14 cellular contexts compared by ENCODE assay signal in the genomic region with DNA sequence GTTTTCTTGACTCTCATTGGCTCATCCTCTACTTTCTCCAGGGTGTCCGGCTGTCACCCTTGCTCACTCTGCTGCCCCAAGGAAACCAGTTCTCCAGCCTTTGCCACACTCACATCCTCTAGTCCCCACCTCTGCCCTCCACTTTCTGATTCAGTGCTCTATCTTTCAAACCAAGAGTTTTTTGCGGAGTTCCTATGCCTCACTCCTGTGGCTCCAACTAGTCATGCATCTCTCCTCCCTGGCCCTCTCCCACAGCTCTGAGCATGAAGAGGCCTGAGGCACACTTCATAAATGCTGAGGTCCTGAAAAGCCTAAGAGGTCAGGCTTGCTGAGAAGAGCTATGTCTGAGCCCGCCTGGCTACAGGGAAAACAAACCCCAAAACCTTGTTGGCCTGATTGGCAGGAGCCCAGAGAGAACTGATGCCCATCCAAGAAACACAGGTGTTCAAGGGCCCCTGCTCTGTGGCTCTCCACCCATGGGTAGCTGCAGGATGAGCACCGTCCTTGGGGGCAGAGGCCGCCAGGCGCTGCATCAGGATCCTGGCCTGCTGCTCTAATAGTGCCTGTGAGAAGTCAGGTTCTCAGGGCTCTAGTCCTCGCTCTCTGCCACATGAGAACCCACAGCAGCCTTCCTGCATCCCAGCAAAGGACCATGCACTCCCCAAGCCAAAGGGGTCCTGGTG. TPM values are rescaled to one million over a fixed set of nuclear protein-coding genes. Genes with fewer than 3 reads are reported as not detected.
DNase-seq lines count a peak whose midpoint lies in the region; FAIRE-seq and TF ChIP-seq lines count a peak whose summit lies in the region.
"Had no signal": no experiment of that assay in that cellular context is flagged by ENCODE, and none has a peak within 500 bp of the region (broad histone marks: within the 10 kb centered on the region; RNA-seq: fewer than 3 reads in every experiment).

No MANE protein-coding gene starts in this region.

- H3K9me3 ChIP-seq in Loucy (ENCODE audit: insufficient read depth, low read depth, low read length): no peaks in the 10 kb centered on the region
- H3K9me3 ChIP-seq in astrocyte (ENCODE audit: insufficient read depth, low read depth, low read length): no peaks in the 10 kb centered on the region
- peaks cover 0 to 8% (median 4%) of the 10 kb centered on the region in 8 donors for H3K9me3 ChIP-seq in spleen
- no peaks in the 10 kb centered on the region for H3K9me3 ChIP-seq in GM23248 (ENCODE audit: low read depth)
- H3K9me3 ChIP-seq: adrenal gland, pancreas had no signal

- H3K9me3 Mint-ChIP-seq in astrocyte (ENCODE audit: unreplicated experiment): peaks cover 9% of the 10 kb centered on the region

- peaks cover 2% of the 10 kb centered on the region for H3K36me3 Mint-ChIP-seq in astrocyte (ENCODE audit: low read depth, unreplicated experiment)

- H3K4me3 ChIP-seq in Loucy (ENCODE audit: low read length, poor library complexity, severe bottlenecking) (no peak overlapping the region), astrocyte (ENCODE audit: insufficient read depth, low read depth, low read length) (no peak overlapping the region), spleen (no peak overlapping the region), GM23248 (no peak overlapping the region)
- H3K4me3 ChIP-seq: adrenal gland, pancreas had no signal

- H3F3A ChIP-seq in Loucy (ENCODE audit: low read depth): no peaks in the 10 kb centered on the region
- H3F3A ChIP-seq in GM23248 (ENCODE audit: insufficient read depth): peaks cover 9% of the 10 kb centered on the region; the same call in 1 of the 2 replicates

- H3K36me3 ChIP-seq in Loucy (ENCODE audit: insufficient read depth, low read length) (no peaks in the 10 kb centered on the region), astrocyte (ENCODE audit: insufficient read depth, low read length) (no peaks in the 10 kb centered on the region), spleen (no peaks in the 10 kb centered on the region), GM23248 (ENCODE audit: low read depth) (no peaks in the 10 kb centered on the region)
- H3K36me3 ChIP-seq: adrenal gland, pancreas had no signal

- WGBS in spleen, 5 donors: 78 to 99% (median 91%) methylated on average over 4 to 7 of the region's 7 CpGs
- 90 to 93% methylated on average over 7 of the region's 7 CpGs for WGBS in GM23248 (ENCODE audit: low coverage in 1 of 2, low lambda C conversion rate in 2 of 2, missing lambda C conversion rate in 2 of 2), 2 experiments

- no peak overlapping the region for H3K4me3 Mint-ChIP-seq in astrocyte (ENCODE audit: unreplicated experiment)

- no peaks in the 10 kb centered on the region for H3K27me3 ChIP-seq in Loucy (ENCODE audit: insufficient read depth, low read length, poor library complexity, severe bottlenecking)
- no peaks in the 10 kb centered on the region for H3K27me3 ChIP-seq in astrocyte (ENCODE audit: insufficient read depth, low read length)
- H3K27me3 ChIP-seq in spleen (replicated peaks in 1 of 7): no peaks in the 10 kb centered on the region
- no peaks in the 10 kb centered on the region for H3K27me3 ChIP-seq in GM23248 (replicated peaks; ENCODE audit: insufficient read depth)
- H3K27me3 ChIP-seq: adrenal gland, pancreas had no signal

- H4K20me1 ChIP-seq in Loucy (ENCODE audit: insufficient read depth, low read length, poor library complexity, severe bottlenecking) (no peaks in the 10 kb centered on the region), astrocyte (ENCODE audit: insufficient read depth, low read length) (no peaks in the 10 kb centered on the region), GM23248 (ENCODE audit: insufficient read depth) (no peaks in the 10 kb centered on the region)

- H3K79me2 ChIP-seq in Loucy (ENCODE audit: insufficient read depth, low read length) (no peaks in the 10 kb centered on the region), astrocyte (ENCODE audit: insufficient read depth, low read length) (no peaks in the 10 kb centered on the region), GM23248 (ENCODE audit: insufficient read depth) (no peaks in the 10 kb centered on the region)

- no peak overlapping the region for H2AFZ ChIP-seq in Loucy (ENCODE audit: low read length)
- no peak overlapping the region for H2AFZ ChIP-seq in astrocyte (ENCODE audit: low read depth, low read length)
- H2AFZ ChIP-seq in GM23248: no peak overlapping the region

- FAIRE-seq in astrocyte (lab: Jason Lieb, UNC): no peak
- FAIRE-seq: GM12891, HTR-8/SVneo, pancreas had no signal

- H3K9me2 ChIP-seq in Loucy (replicated peaks; ENCODE audit: low read depth, low read length): no peaks in the 10 kb centered on the region
- H3K9me2 ChIP-seq in GM23248 (ENCODE audit: insufficient read depth): no peaks in the 10 kb centered on the region

- peaks cover 32% of the 10 kb centered on the region for H3K4me1 ChIP-seq in Loucy (ENCODE audit: insufficient read depth, low read length, poor library complexity, severe bottlenecking)
- peaks cover 33% of the 10 kb centered on the region for H3K4me1 ChIP-seq in astrocyte (ENCODE audit: insufficient read depth, low read length)
- peaks cover 15 to 52% (median 39%) of the 10 kb centered on the region in 6 donors for H3K4me1 ChIP-seq in spleen
- peaks cover 11% of the 10 kb centered on the region for H3K4me1 ChIP-seq in GM23248 (ENCODE audit: insufficient read depth)

- H3K4me1 Mint-ChIP-seq in astrocyte (ENCODE audit: low read depth, unreplicated experiment): peaks cover 10% of the 10 kb centered on the region

- intact Hi-C loops in spleen (cut with DNase I; ENCODE audit: low total_unique reads): no loop called here

- peak overlapping the region; percentile 15 for H3K9ac ChIP-seq in Loucy (ENCODE audit: low read depth, low read length, poor library complexity, severe bottlenecking)
- peak overlapping the region; percentile 7 for H3K9ac ChIP-seq in astrocyte (ENCODE audit: low read length)
- no peak overlapping the region for H3K9ac ChIP-seq in GM23248

- in situ Hi-C loops in GM23248 (cut with MboI): no loop called here

- no peak overlapping the region for H3K27ac ChIP-seq in astrocyte (ENCODE audit: low read depth, low read length)
- H3K27ac ChIP-seq in spleen: peak overlapping the region in 5 of 8 donors; percentile 8 to 85 (median 77)
- H3K27ac ChIP-seq in GM23248: no peak overlapping the region
- H3K27ac ChIP-seq: pancreas had no signal

- no peak overlapping the region for H3K4me2 ChIP-seq in Loucy (ENCODE audit: low read depth, low read length, poor library complexity, severe bottlenecking)
- no peak overlapping the region for H3K4me2 ChIP-seq in astrocyte (ENCODE audit: low read length)
- H3K4me2 ChIP-seq in GM23248 (ENCODE audit: unreplicated experiment): no peak overlapping the region

- TF ChIP-seq POLR2A in spleen (IDR thresholded peaks at IDR 0.05): no peak

- H3K27ac Mint-ChIP-seq in astrocyte (ENCODE audit: unreplicated experiment): no peak overlapping the region

- no peak for DNase-seq in astrocyte (ENCODE audit: low read depth)
- peak; percentile 37 for DNase-seq in kidney glomerular epithelial cell (lab: John Stamatoyannopoulos, UW)
- peak; percentile 69 for DNase-seq in spleen
- no peak for DNase-seq in GM23248
- no peak for DNase-seq in ecto neural progenitor cell (ENCODE audit: low spot score)
- no peak for DNase-seq in stimulated activated CD4-positive, alpha-beta T cell treated with anti-CD3 and anti-CD28 coated beads, Interleukin-2, amount 100 ng/mL, for 24 hours
- DNase-seq in pons (ENCODE audit: low spot score): no peak
- DNase-seq: NCI-H2227 treated with DMSO at 0.1 percent for 48 hours, OCI-M1 had no signal

- no peak for TF ChIP-seq CTCF in Loucy (conservative IDR thresholded peaks at IDR 0.05; ENCODE audit: low read length)
- TF ChIP-seq CTCF in astrocyte (IDR thresholded peaks at IDR 0.05; ENCODE audit: insufficient read depth, low read depth, low read length): no peak
- no peak for TF ChIP-seq CTCF in spleen (IDR thresholded peaks at IDR 0.05 in 8 of 11, conservative IDR thresholded peaks at IDR 0.05 in 3 of 11)

- peaks cover 2% of the 10 kb centered on the region for H3K27me3 Mint-ChIP-seq in astrocyte (ENCODE audit: low read depth, unreplicated experiment)

RNA-seq across cellular contexts. Expression of a gene that starts 42.1 kb away (rescaled TPM):
- total RNA-seq in astrocyte (20.7 and 21.0 TPM in 2 replicates), spleen (10 to 100 TPM; 21.1 to 38.0 (median 31.3) TPM)
- polyA plus RNA-seq in spleen (10 to 100 TPM in 2 of 3 donors, 1 to 10 TPM in 1; 8.8 to 23.5 (median 13.8) TPM), GM23248 (2016; fragmentation: Nextera tagmentation; extraction: Ambion mirVana) (10.6 and 10.9 TPM in 2 replicates)
- total RNA-seq in GM23248 (2014; rRNA removed; shearing (Covaris generic)): 10.5 and 17.1 TPM in 2 replicates

RNA-seq across cellular contexts. Expression of a gene that starts 58.1 kb away (rescaled TPM):
- total RNA-seq in astrocyte (0.91 and 1.9 TPM in 2 replicates), spleen (1 to 10 TPM in 6 of 7 donors, under 1 TPM in 1; 0.83 to 3.8 (median 2.0) TPM)
- polyA plus RNA-seq in spleen (1 to 10 TPM in 1 of 3 donors, under 1 TPM in 2; 0.87 to 1.8 (median 0.89) TPM), GM23248 (2016; fragmentation: Nextera tagmentation; extraction: Ambion mirVana) (0.03 TPM in 1 of 2 replicates, not detected in the other)
- not detected in 2 replicates for total RNA-seq in GM23248 (2014; rRNA removed; shearing (Covaris generic))

Comparison
In these comparisons a context has a peak if more than half of its experiments do, and no peak if none do; other contexts are left out.
1. DNase-seq: peak in kidney glomerular epithelial cell (single experiment) and spleen (single experiment); none in astrocyte (single experiment), GM23248 (single experiment), ecto neural progenitor cell (single experiment), stimulated activated CD4-positive, alpha-beta T cell treated with anti-CD3 and anti-CD28 coated beads, Interleukin-2, amount 100 ng/mL, for 24 hours (0 of 2) and pons (single experiment).
2. H3K27ac ChIP-seq: peak in spleen (5 of 8); none in astrocyte (single experiment) and GM23248 (single experiment).